10 cellular contexts compared by ENCODE assay signal in genomic region chr10:80452688-80453391, GRCh38. TPM values are rescaled to one million over a fixed set of nuclear protein-coding genes. Genes with fewer than 3 reads are reported as not detected.
A peak's percentile ranks its signal among the peaks of the same experiment; 100 is the strongest.
DNase-seq lines count a peak whose midpoint lies in the region; ATAC-seq and TF ChIP-seq lines count a peak whose summit lies in the region.
"Had no signal": no experiment of that assay in that cellular context is flagged by ENCODE, and none has a peak within 500 bp of the region (broad histone marks: within the 10 kb centered on the region; RNA-seq: fewer than 3 reads in every experiment).

No MANE protein-coding gene starts in this region.

- H3K27ac Mint-ChIP-seq in natural killer cell = peak overlapping the region in 1 of 2 donors; percentile 88

- H3K9me3 Mint-ChIP-seq in natural killer cell = no peaks in the 10 kb centered on the region

- H3K36me3 ChIP-seq in HUES64 (ENCODE audit: insufficient read depth, low read length) = no peaks in the 10 kb centered on the region

- no peaks in the 10 kb centered on the region for H3K27me3 ChIP-seq in AG04450 (ENCODE audit: control insufficient read depth, insufficient read depth, low read length)
- peaks cover 10% of the 10 kb centered on the region for H3K27me3 ChIP-seq in HUES64 (ENCODE audit: insufficient read depth, low read length)

- H3K36me3 Mint-ChIP-seq in natural killer cell = no peaks in the 10 kb centered on the region

- DNase-seq in AG04450 (ENCODE audit: low read depth, low spot score) = no peak
- DNase-seq in coronary artery (ENCODE audit: low spot score) = no peak
- DNase-seq in natural killer cell = no peak
- no peak for DNase-seq in sciatic nerve (ENCODE audit: low spot score)
- no peak for DNase-seq in iPS-NIHi11 (ENCODE audit: low spot score)
- no peak for DNase-seq in AG08395 (ENCODE audit: low spot score)
- no peak for DNase-seq in activated CD4-positive, CD25-positive, alpha-beta regulatory T cell (lab: John Stamatoyannopoulos, UW)
- DNase-seq: NCI-H446; stimulated activated naive CD4-positive, alpha-beta T cell treated with Interleukin-2 at 50 U/mL for 16 hours had no signal

- CTCF ChIA-PET in AG04450 (lab: Charles Lee) = interaction anchor here (0.6 to 5.5 kb wide), 8 partner anchors 8 to 210 kb away, joined by 3 to 43 read pairs (median 4); no protein-coding TSS in a partner anchor

- WGBS in HUES64 = 85% methylated on average over 9 of the region's 9 CpGs

- intact Hi-C loops in natural killer cell (cut with micrococcal nuclease) = no loop called here
- intact Hi-C loops in sciatic nerve (cut with DNase I) = no loop called here

- H3K27ac ChIP-seq in AG04450 (ENCODE audit: low read depth, low read length) (peak overlapping the region; percentile 68), HUES64 (ENCODE audit: low read depth, low read length) (no peak overlapping the region), coronary artery (peak overlapping the region; percentile 89 to 97)

- POLR2A ChIA-PET in AG04450 (lab: Yijun Ruan, JAX) = interaction anchor here (0.6 kb wide), 2 partner anchors 53 to 56 kb away, joined by 3 to 4 read pairs; no protein-coding TSS in a partner anchor

- peaks cover 8% of the 10 kb centered on the region; the same call in 1 of the 2 replicates for H3K4me1 ChIP-seq in HUES64 (ENCODE audit: insufficient read depth, low read length)

- H3K4me1 Mint-ChIP-seq in natural killer cell = peaks cover 22 to 25% of the 10 kb centered on the region in 2 donors

- no peaks in the 10 kb centered on the region for H3K27me3 Mint-ChIP-seq in natural killer cell (ENCODE audit: low read depth in 2 of 2)

- H3K4me3 Mint-ChIP-seq in natural killer cell = peak overlapping the region; percentile 89

- no peaks in the 10 kb centered on the region; the same call in none of the 2 replicates for H3K9me3 ChIP-seq in AG04450 (ENCODE audit: control insufficient read depth, insufficient read depth, low read length)
- H3K9me3 ChIP-seq in HUES64 (ENCODE audit: insufficient read depth, low read depth, low read length) = no peaks in the 10 kb centered on the region

- no peak overlapping the region for H3K9ac ChIP-seq in HUES64 (ENCODE audit: low read depth, low read length)

- H3K4me3 ChIP-seq in AG04450 (ENCODE audit: low read depth, low read length) (peak overlapping the region; percentile 59), HUES64 (ENCODE audit: low read length) (peak overlapping the region; percentile 62), coronary artery (peak overlapping the region; percentile 88)

- no peak for ATAC-seq in natural killer cell
- no peak for ATAC-seq in sciatic nerve

- TF ChIP-seq CTCF in AG04450 (IDR thresholded peaks at IDR 0.05; ENCODE audit: low read depth, low read length) (no peak), coronary artery (IDR thresholded peaks at IDR 0.05) (no peak), natural killer cell (IDR thresholded peaks at IDR 0.05) (no peak)

RNA-seq across cellular contexts. Expression of gene TSPAN14, which starts 1.3 kb away (rescaled TPM):
- 27.3 and 32.5 TPM in 2 replicates for polyA plus RNA-seq in AG04450 (2011; rRNA removed)
- 24.3 and 32.1 TPM in 2 replicates for polyA minus RNA-seq in AG04450 (2011; rRNA and poly(A)+ RNA removed)
- polyA plus RNA-seq in HUES64 (2013, experiment 1 of 2) = 67.4 TPM
- 75.6 TPM for polyA plus RNA-seq in HUES64 (2013, experiment 2 of 2)
- total RNA-seq in natural killer cell (100 to 1,000 TPM; 126 to 180 (median 173) TPM), sciatic nerve (103 TPM)

RNA-seq across cellular contexts. Expression of gene PRXL2A, which starts 44.5 kb away (rescaled TPM):
- polyA plus RNA-seq in AG04450 (2011; rRNA removed) = 3.9 and 5.2 TPM in 2 replicates
- 1.0 and 1.8 TPM in 2 replicates for polyA minus RNA-seq in AG04450 (2011; rRNA and poly(A)+ RNA removed)
- 57.6 TPM for polyA plus RNA-seq in HUES64 (2013, experiment 1 of 2)
- 69.2 TPM for polyA plus RNA-seq in HUES64 (2013, experiment 2 of 2)
- total RNA-seq in natural killer cell = 1 to 10 TPM; 1.3 to 1.8 (median 1.4) TPM
- 117 TPM for total RNA-seq in sciatic nerve

Comparison
In these comparisons a context has a peak if more than half of its experiments do, and no peak if none do; other contexts are left out.
1. RNA of gene PRXL2A, which starts 44.5 kb away (total RNA-seq): 117 TPM in sciatic nerve (single experiment); 1.3 to 1.8 TPM in natural killer cell; every median in the first group is over 10 times any median in the second.
2. Peak in every context shown above with its lines, with median percentiles within 50 percentile points of each other: H3K4me3 ChIP-seq.